ENCODE assay signal across 1 cellular context in the genomic region with DNA sequence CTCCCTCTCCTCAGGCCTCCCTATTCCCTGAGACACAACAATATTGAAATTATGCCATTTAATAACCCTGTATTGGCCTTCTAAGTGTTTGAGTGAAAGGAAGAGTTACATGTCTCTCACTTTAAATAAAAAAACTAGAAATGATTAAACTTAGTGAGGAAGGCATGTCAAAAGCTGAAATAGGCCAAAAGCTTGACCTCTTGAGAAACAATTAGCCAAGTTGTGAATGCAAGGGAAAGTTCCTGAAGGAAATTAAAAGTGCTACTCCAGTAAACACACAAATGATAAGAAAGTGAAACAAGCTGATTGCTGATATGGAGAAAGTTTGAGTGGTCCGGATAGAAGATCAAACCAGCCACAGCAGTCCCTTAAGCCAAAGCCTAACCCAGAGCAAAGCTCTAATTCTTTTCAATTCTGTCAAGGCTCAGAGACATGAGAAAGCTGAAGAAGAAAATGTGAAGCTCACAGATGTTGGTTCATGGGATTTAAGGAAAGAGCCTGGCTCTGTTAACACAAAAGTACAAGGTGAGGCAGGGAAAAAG.
TF ChIP-seq lines count a peak whose summit lies in the region.

No MANE protein-coding gene starts in this region.

TF ChIP-seq in GM23338, 12 proteins besides CTCF, POLR2A, EP300 and RAD21 (continued from another document):
- TF ChIP-seq, protein P1, sequence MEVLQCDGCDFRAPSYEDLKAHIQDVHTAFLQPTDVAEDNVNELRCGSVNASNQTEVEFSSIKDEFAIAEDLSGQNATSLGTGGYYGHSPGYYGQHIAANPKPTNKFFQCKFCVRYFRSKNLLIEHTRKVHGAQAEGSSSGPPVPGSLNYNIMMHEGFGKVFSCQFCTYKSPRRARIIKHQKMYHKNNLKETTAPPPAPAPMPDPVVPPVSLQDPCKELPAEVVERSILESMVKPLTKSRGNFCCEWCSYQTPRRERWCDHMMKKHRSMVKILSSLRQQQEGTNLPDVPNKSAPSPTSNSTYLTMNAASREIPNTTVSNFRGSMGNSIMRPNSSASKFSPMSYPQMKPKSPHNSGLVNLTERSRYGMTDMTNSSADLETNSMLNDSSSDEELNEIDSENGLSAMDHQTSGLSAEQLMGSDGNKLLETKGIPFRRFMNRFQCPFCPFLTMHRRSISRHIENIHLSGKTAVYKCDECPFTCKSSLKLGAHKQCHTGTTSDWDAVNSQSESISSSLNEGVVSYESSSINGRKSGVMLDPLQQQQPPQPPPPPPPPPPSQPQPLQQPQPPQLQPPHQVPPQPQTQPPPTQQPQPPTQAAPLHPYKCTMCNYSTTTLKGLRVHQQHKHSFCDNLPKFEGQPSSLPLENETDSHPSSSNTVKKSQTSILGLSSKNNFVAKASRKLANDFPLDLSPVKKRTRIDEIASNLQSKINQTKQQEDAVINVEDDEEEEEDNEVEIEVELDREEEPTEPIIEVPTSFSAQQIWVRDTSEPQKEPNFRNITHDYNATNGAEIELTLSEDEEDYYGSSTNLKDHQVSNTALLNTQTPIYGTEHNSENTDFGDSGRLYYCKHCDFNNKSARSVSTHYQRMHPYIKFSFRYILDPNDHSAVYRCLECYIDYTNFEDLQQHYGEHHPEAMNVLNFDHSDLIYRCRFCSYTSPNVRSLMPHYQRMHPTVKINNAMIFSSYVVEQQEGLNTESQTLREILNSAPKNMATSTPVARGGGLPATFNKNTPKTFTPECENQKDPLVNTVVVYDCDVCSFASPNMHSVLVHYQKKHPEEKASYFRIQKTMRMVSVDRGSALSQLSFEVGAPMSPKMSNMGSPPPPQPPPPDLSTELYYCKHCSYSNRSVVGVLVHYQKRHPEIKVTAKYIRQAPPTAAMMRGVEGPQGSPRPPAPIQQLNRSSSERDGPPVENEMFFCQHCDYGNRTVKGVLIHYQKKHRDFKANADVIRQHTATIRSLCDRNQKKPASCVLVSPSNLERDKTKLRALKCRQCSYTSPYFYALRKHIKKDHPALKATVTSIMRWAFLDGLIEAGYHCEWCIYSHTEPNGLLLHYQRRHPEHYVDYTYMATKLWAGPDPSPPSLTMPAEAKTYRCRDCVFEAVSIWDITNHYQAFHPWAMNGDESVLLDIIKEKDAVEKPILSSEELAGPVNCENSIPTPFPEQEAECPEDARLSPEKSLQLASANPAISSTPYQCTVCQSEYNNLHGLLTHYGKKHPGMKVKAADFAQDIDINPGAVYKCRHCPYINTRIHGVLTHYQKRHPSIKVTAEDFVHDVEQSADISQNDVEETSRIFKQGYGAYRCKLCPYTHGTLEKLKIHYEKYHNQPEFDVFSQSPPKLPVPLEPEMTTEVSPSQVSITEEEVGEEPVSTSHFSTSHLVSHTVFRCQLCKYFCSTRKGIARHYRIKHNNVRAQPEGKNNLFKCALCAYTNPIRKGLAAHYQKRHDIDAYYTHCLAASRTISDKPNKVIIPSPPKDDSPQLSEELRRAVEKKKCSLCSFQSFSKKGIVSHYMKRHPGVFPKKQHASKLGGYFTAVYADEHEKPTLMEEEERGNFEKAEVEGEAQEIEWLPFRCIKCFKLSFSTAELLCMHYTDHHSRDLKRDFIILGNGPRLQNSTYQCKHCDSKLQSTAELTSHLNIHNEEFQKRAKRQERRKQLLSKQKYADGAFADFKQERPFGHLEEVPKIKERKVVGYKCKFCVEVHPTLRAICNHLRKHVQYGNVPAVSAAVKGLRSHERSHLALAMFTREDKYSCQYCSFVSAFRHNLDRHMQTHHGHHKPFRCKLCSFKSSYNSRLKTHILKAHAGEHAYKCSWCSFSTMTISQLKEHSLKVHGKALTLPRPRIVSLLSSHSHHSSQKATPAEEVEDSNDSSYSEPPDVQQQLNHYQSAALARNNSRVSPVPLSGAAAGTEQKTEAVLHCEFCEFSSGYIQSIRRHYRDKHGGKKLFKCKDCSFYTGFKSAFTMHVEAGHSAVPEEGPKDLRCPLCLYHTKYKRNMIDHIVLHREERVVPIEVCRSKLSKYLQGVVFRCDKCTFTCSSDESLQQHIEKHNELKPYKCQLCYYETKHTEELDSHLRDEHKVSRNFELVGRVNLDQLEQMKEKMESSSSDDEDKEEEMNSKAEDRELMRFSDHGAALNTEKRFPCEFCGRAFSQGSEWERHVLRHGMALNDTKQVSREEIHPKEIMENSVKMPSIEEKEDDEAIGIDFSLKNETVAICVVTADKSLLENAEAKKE (CRISPR knock-in tag; IDR thresholded peaks at IDR 0.05) = no peak
- TF ChIP-seq, protein P2, sequence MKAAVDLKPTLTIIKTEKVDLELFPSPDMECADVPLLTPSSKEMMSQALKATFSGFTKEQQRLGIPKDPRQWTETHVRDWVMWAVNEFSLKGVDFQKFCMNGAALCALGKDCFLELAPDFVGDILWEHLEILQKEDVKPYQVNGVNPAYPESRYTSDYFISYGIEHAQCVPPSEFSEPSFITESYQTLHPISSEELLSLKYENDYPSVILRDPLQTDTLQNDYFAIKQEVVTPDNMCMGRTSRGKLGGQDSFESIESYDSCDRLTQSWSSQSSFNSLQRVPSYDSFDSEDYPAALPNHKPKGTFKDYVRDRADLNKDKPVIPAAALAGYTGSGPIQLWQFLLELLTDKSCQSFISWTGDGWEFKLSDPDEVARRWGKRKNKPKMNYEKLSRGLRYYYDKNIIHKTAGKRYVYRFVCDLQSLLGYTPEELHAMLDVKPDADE (IDR thresholded peaks at IDR 0.05) = no peak
- TF ChIP-seq CREB1 (CRISPR knock-in tag; IDR thresholded peaks at IDR 0.05; ENCODE audit: low read depth) (no peak), ZNF114 (CRISPR knock-in tag; IDR thresholded peaks at IDR 0.05) (no peak), NANOG (IDR thresholded peaks at IDR 0.05; ENCODE audit: borderline replicate concordance) (no peak), EZH2 (IDR thresholded peaks at IDR 0.05; ENCODE audit: low read depth, unreplicated experiment) (no peak), JUNB (IDR thresholded peaks at IDR 0.05; ENCODE audit: unreplicated experiment) (no peak), POLR2AphosphoS5 (IDR thresholded peaks at IDR 0.05; ENCODE audit: low read depth) (no peak), EZH2phosphoT487 (IDR thresholded peaks at IDR 0.05; ENCODE audit: unreplicated experiment) (no peak), ZNF331 (CRISPR knock-in tag; IDR thresholded peaks at IDR 0.05; ENCODE audit: low read depth) (no peak)
- TF ChIP-seq, protein P3, sequence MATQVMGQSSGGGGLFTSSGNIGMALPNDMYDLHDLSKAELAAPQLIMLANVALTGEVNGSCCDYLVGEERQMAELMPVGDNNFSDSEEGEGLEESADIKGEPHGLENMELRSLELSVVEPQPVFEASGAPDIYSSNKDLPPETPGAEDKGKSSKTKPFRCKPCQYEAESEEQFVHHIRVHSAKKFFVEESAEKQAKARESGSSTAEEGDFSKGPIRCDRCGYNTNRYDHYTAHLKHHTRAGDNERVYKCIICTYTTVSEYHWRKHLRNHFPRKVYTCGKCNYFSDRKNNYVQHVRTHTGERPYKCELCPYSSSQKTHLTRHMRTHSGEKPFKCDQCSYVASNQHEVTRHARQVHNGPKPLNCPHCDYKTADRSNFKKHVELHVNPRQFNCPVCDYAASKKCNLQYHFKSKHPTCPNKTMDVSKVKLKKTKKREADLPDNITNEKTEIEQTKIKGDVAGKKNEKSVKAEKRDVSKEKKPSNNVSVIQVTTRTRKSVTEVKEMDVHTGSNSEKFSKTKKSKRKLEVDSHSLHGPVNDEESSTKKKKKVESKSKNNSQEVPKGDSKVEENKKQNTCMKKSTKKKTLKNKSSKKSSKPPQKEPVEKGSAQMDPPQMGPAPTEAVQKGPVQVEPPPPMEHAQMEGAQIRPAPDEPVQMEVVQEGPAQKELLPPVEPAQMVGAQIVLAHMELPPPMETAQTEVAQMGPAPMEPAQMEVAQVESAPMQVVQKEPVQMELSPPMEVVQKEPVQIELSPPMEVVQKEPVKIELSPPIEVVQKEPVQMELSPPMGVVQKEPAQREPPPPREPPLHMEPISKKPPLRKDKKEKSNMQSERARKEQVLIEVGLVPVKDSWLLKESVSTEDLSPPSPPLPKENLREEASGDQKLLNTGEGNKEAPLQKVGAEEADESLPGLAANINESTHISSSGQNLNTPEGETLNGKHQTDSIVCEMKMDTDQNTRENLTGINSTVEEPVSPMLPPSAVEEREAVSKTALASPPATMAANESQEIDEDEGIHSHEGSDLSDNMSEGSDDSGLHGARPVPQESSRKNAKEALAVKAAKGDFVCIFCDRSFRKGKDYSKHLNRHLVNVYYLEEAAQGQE (IDR thresholded peaks at IDR 0.05; ENCODE audit: unreplicated experiment) = no peak
